Comparison of ENCODE assay signal across 8 cellular contexts in the genomic region with DNA sequence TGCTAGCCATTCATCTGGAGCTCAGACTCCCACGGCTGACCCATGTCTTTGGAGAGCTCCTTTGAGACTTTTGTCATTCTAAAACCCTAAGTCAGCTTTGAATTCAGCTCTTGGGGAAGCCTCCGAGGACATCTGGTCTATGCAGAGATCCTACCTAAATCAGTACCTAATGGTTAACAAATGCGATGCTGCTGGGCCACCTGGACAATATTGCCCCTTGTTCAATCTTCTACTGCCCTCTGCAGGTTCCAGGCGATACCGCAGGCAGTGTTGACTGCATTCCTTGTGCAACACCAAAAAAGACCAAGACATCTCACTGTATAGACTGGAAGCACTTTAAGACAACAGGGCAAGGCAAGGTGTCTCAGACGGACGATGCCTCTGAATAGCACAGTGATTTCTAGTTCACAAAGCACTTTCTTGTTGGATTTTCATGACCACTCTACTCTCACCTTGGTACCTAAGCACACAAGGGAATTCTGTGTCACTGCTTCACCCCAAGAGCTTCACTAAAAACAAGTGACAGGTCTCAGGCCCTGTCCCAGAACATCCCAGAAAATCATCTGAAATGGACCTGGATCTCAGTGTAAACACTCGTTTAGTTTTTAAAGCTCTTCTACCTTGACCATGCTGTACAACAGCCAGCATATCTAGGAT.
DNase-seq lines count a peak whose midpoint lies in the region; ATAC-seq and TF ChIP-seq lines count a peak whose summit lies in the region.

No MANE protein-coding gene starts in this region.

- CTCF ChIA-PET in AG04450 (lab: Charles Lee) = interaction anchor here (0.5 to 8.5 kb wide), 50 partner anchors 9 to 1169 kb away, joined by 3 to 80 read pairs (median 4); partner anchors contain the start of gene EHD3

- H3K9ac ChIP-seq in colonic mucosa (ENCODE audit: low read depth in 2 of 2, low read length in 2 of 2) = no peak overlapping the region

- 17% methylated on average over 8 of the region's 8 CpGs for WGBS in right lobe of liver (ENCODE audit: insufficient coverage, low coverage, low lambda C conversion rate, missing lambda C conversion rate)

- H3K4me1 ChIP-seq in colonic mucosa = no peaks in the 10 kb centered on the region
- no peaks in the 10 kb centered on the region for H3K4me1 ChIP-seq in right lobe of liver

- H3K4me3 ChIP-seq in AG04450 (ENCODE audit: low read depth, low read length) (no peak overlapping the region), colonic mucosa (no peak overlapping the region), right lobe of liver (no peak overlapping the region)

- H3K27me3 ChIP-seq in AG04450 (ENCODE audit: control insufficient read depth, insufficient read depth, low read length) (no peaks in the 10 kb centered on the region), colonic mucosa (no peaks in the 10 kb centered on the region), right lobe of liver (no peaks in the 10 kb centered on the region)

- TF ChIP-seq CTCF in AG04450 (IDR thresholded peaks at IDR 0.05; ENCODE audit: low read depth, low read length) (peak; percentile 98), colonic mucosa (IDR thresholded peaks at IDR 0.05) (peak; percentile 90), right lobe of liver (IDR thresholded peaks at IDR 0.05) (peak; percentile 91 to 96 (median 93))

- intact Hi-C loops in colonic mucosa (cut with DNase I) (loop anchor here (5.0 kb wide), 2 partner anchors 471 to 621 kb away; no protein-coding TSS in a partner anchor), right lobe of liver (cut with DNase I) (loop anchor here in 1 of 2 donors (10.0 kb wide), 1 partner anchor 609 kb away; no protein-coding TSS in a partner anchor)

- H3K27ac ChIP-seq in AG04450 (ENCODE audit: low read depth, low read length) = no peak overlapping the region
- H3K27ac ChIP-seq in colonic mucosa = no peak overlapping the region
- no peak overlapping the region for H3K27ac ChIP-seq in right lobe of liver

- ATAC-seq in GM18519 (IDR thresholded peaks at IDR 0.05; ENCODE audit: low FRiP score, unreplicated experiment) (peak; percentile 64), HG03108 (IDR thresholded peaks at IDR 0.05; ENCODE audit: unreplicated experiment) (peak; percentile 79), right lobe of liver (peak; percentile 86 to 92 (median 89))

- DNase-seq in AG04450 (ENCODE audit: low read depth, low spot score) (peak; percentile 68), NCI-H226 (peak; percentile 58), colonic mucosa (peak; percentile 82), right lobe of liver (peak; percentile 73 to 79 (median 74))
- DNase-seq in activated CD4-positive, alpha-beta T cell treated with anti-CD3 and anti-CD28 coated beads for 4 hours = peak; percentile 60 to 76
- DNase-seq in stimulated activated CD4-positive, alpha-beta T cell treated with anti-CD3 and anti-CD28 coated beads, TNF-alpha, amount 100 ng/mL, for 4 hours (ENCODE audit: low read depth in 3 of 3) = peak; percentile 47 to 57 (median 48)

- POLR2A ChIA-PET in AG04450 (lab: Yijun Ruan, JAX) = no interaction called here

- TF ChIP-seq POLR2A in right lobe of liver (IDR thresholded peaks at IDR 0.05) = no peak

- H3K9me3 ChIP-seq in AG04450 (ENCODE audit: control insufficient read depth, insufficient read depth, low read length) = peaks cover 2% of the 10 kb centered on the region; the same call in 1 of the 2 replicates
- H3K9me3 ChIP-seq in colonic mucosa = no peaks in the 10 kb centered on the region
- H3K9me3 ChIP-seq in right lobe of liver = no peaks in the 10 kb centered on the region

- no peaks in the 10 kb centered on the region for H3K36me3 ChIP-seq in colonic mucosa
- no peaks in the 10 kb centered on the region for H3K36me3 ChIP-seq in right lobe of liver
